In genomic region chr2:120205901-120206581, GRCh38 we compare ENCODE assay signal across 8 cellular contexts. TPM values are rescaled to one million over a fixed set of nuclear protein-coding genes. Genes with fewer than 3 reads are reported as not detected.
A peak's percentile ranks its signal among the peaks of the same experiment; 100 is the strongest.
DNase-seq lines count a peak whose midpoint lies in the region; ATAC-seq and TF ChIP-seq lines count a peak whose summit lies in the region.

No MANE protein-coding gene starts in this region.

- no peak overlapping the region for H3K27ac Mint-ChIP-seq in activated T-cell treated with anti-CD3 and anti-CD28 coated beads, Interleukin-2, amount 50 U/mL, for 24 hours

- intact Hi-C loops in right lobe of liver (cut with DNase I) (no loop called here), tibial artery (cut with DNase I; ENCODE audit: low total_unique reads) (no loop called here)

- no peak for TF ChIP-seq POLR2A in right lobe of liver (IDR thresholded peaks at IDR 0.05)

- H3K36me3 ChIP-seq in right lobe of liver (no peaks in the 10 kb centered on the region), tibial artery (peaks cover 0 to 6% (median 0%) of the 10 kb centered on the region in 3 donors)

- no peaks in the 10 kb centered on the region for H3K27me3 Mint-ChIP-seq in activated T-cell treated with anti-CD3 and anti-CD28 coated beads, Interleukin-2, amount 50 U/mL, for 24 hours

- peak; percentile 52 for ATAC-seq in HG03342 (IDR thresholded peaks at IDR 0.05; ENCODE audit: unreplicated experiment)
- peak; percentile 17 to 37 (median 20) for ATAC-seq in right lobe of liver
- ATAC-seq in GM21381 (IDR thresholded peaks at IDR 0.05; ENCODE audit: unreplicated experiment): no peak

- peak; percentile 62 for DNase-seq in D341Med (ENCODE audit: low spot score)
- peak; percentile 70 for DNase-seq in activated T-cell treated with anti-CD3 and anti-CD28 coated beads, Interleukin-2, amount 50 U/mL, for 24 hours
- DNase-seq in right lobe of liver: no peak
- DNase-seq in anterior cingulate cortex (lab: John Stamatoyannopoulos, UW): no peak
- no peak for DNase-seq in NCI-H1105 treated with DMSO at 0.1 percent for 48 hours (lab: John Stamatoyannopoulos, UW)
- DNase-seq in tibial artery: no peak

- no peaks in the 10 kb centered on the region for H3K9me3 Mint-ChIP-seq in activated T-cell treated with anti-CD3 and anti-CD28 coated beads, Interleukin-2, amount 50 U/mL, for 24 hours

- no peak overlapping the region for H3K4me3 Mint-ChIP-seq in activated T-cell treated with anti-CD3 and anti-CD28 coated beads, Interleukin-2, amount 50 U/mL, for 24 hours

- no peaks in the 10 kb centered on the region for H3K36me3 Mint-ChIP-seq in activated T-cell treated with anti-CD3 and anti-CD28 coated beads, Interleukin-2, amount 50 U/mL, for 24 hours (ENCODE audit: low read depth)

- H3K9me3 ChIP-seq in right lobe of liver (no peaks in the 10 kb centered on the region), tibial artery (no peaks in the 10 kb centered on the region)

- 50% methylated on average over 1 of the region's 9 CpGs for WGBS in right lobe of liver (ENCODE audit: insufficient coverage, low coverage, low lambda C conversion rate, missing lambda C conversion rate)

- TF ChIP-seq CTCF in right lobe of liver (IDR thresholded peaks at IDR 0.05): peak in 3 of 4 donors; percentile 23 to 33 (median 27)
- TF ChIP-seq CTCF in tibial artery (IDR thresholded peaks at IDR 0.05): peak in 1 of 2 experiments; percentile 9

- peaks cover 2% of the 10 kb centered on the region for H3K4me1 Mint-ChIP-seq in activated T-cell treated with anti-CD3 and anti-CD28 coated beads, Interleukin-2, amount 50 U/mL, for 24 hours (ENCODE audit: low read depth)

- no peaks in the 10 kb centered on the region for H3K27me3 ChIP-seq in right lobe of liver
- H3K27me3 ChIP-seq in tibial artery: no peaks in the 10 kb centered on the region

- H3K4me1 ChIP-seq in right lobe of liver (no peaks in the 10 kb centered on the region), tibial artery (peaks cover 0 to 4% (median 0%) of the 10 kb centered on the region in 4 donors)

- H3K27ac ChIP-seq in right lobe of liver (no peak overlapping the region), tibial artery (no peak overlapping the region)

- no peak overlapping the region for H3K4me3 ChIP-seq in right lobe of liver
- no peak overlapping the region for H3K4me3 ChIP-seq in tibial artery

RNA-seq across cellular contexts. Expression of gene TMEM185B, which starts 17.2 kb away (rescaled TPM):
- total RNA-seq in right lobe of liver: 10 to 100 TPM in 3 of 6 experiments, 1 to 10 TPM in 3; 3.8 to 18.1 (median 10.6) TPM

RNA-seq across cellular contexts. Expression of gene RALB, which starts 46.6 kb away (rescaled TPM):
- 10 to 100 TPM; 14.5 to 26.8 (median 18.6) TPM for total RNA-seq in right lobe of liver

Comparison
In these comparisons a context has a peak if more than half of its experiments do, and no peak if none do; other contexts are left out.
1. DNase-seq: peak in D341Med (single experiment) and activated T-cell treated with anti-CD3 and anti-CD28 coated beads, Interleukin-2, amount 50 U/mL, for 24 hours (single experiment); none in right lobe of liver (0 of 3), anterior cingulate cortex (0 of 58), NCI-H1105 treated with DMSO at 0.1 percent for 48 hours (single experiment) and tibial artery (0 of 2).